Comparison of ENCODE assay signal across 25 cellular contexts in genomic region chr5:178662541-178662860, GRCh38.
"Had no signal": no experiment of that assay in that cellular context is flagged by ENCODE, and none has a peak within 500 bp of the region (broad histone marks: within the 10 kb centered on the region; RNA-seq: fewer than 3 reads in every experiment).

No MANE protein-coding gene starts in this region.

- H3K9me3 ChIP-seq: suprapubic skin, testis, thoracic aorta, thyroid gland, transverse colon, upper lobe of left lung, upper lobe of right lung, uterus, vagina had no signal

- H3K4me1 ChIP-seq: stomach, suprapubic skin, testis, thyroid gland, tibial artery, tibial nerve, transverse colon, upper lobe of left lung, upper lobe of right lung, uterus, vagina had no signal

- H3K36me3 ChIP-seq: stomach, suprapubic skin, thoracic aorta, thyroid gland, tibial artery, tibial nerve, transverse colon, upper lobe of left lung, upper lobe of right lung, uterus, vagina had no signal

- ATAC-seq: stimulated activated effector memory CD8-positive, alpha-beta T cell treated with anti-CD3 and anti-CD28 coated beads, Interleukin-12 subunit alpha, Interleukin-12 subunit beta, amount 100 ng/mL, for 72 hours; stimulated activated memory B cell treated with anti-CD40 and anti-IgM and Interleukin-4, amounts not matched to agents 10 μg/mL and 1 μg/mL and 100 μg/mL, for 72 hours; stimulated activated naive B cell treated with anti-CD40 and anti-IgM and Interleukin-4, amounts not matched to agents 10 μg/mL and 1 μg/mL and 100 μg/mL, for 72 hours; stimulated activated naive CD8-positive, alpha-beta T cell treated with anti-CD3 and anti-CD28 coated beads, Interleukin-15, amount 100 ng/mL, for 72 hours; stimulated activated naive CD8-positive, alpha-beta T cell treated with anti-CD3 and anti-CD28 coated beads, Interleukin-15, Interleukin-2, amounts not matched to agents 100 U/mL and 50 U/mL, for 24 hours; upper lobe of right lung had no signal

- DNase-seq: stimulated activated CD4-positive, alpha-beta T cell treated with anti-CD3 and anti-CD28 coated beads, Interleukin-2, amount 100 ng/mL, for 48 hours; stimulated activated CD4-positive, alpha-beta T cell treated with anti-CD3 and anti-CD28 coated beads, Interleukin-4, amount 100 ng/mL, for 1 hour; stimulated activated CD4-positive, alpha-beta T cell treated with anti-CD3 and anti-CD28 coated beads, Interleukin-4, amount 100 ng/mL, for 24 hours; stimulated activated CD4-positive, alpha-beta T cell treated with anti-CD3 and anti-CD28 coated beads, Interleukin-4, amount 100 ng/mL, for 4 hours; stimulated activated CD8-positive, alpha-beta memory T cell treated with anti-CD3 and anti-CD28 coated beads, Interleukin-4, amount 100 ng/mL, for 48 hours; stimulated activated naive B cell treated with anti-CD40 and anti-IgM and Interleukin-4, amounts not matched to agents 10 μg/mL and 1 μg/mL and 100 μg/mL, for 72 hours; stimulated activated naive CD4-positive, alpha-beta T cell; stimulated activated naive CD4-positive, alpha-beta T cell treated with Interleukin-2 at 50 U/mL for 16 hours; stimulated activated naive CD8-positive, alpha-beta T cell treated with anti-CD3 and anti-CD28 coated beads, Interleukin-15, amount 100 ng/mL, for 72 hours; stimulated activated naive CD8-positive, alpha-beta T cell treated with anti-CD3 and anti-CD28 coated beads, Interleukin-15, Interleukin-2, amounts not matched to agents 100 U/mL and 50 U/mL, for 24 hours; stomach; substantia nigra; testis; thyroid gland; tibial artery; transverse colon; upper lobe of left lung; upper lobe of right lung; uterus had no signal

- H3K4me3 ChIP-seq: stomach, suprapubic skin, testis, thoracic aorta, thyroid gland, tibial artery, tibial nerve, transverse colon, upper lobe of left lung, upper lobe of right lung, uterus, vagina had no signal

- H3K27ac ChIP-seq: stomach, suprapubic skin, testis, thoracic aorta, thyroid gland, tibial artery, tibial nerve, transverse colon, upper lobe of left lung, upper lobe of right lung, uterus, vagina had no signal

- H3K27me3 ChIP-seq: testis, thyroid gland, tibial nerve, transverse colon, upper lobe of left lung, upper lobe of right lung, uterus, vagina had no signal
